8 cellular contexts compared by ENCODE assay signal in the genomic region with DNA sequence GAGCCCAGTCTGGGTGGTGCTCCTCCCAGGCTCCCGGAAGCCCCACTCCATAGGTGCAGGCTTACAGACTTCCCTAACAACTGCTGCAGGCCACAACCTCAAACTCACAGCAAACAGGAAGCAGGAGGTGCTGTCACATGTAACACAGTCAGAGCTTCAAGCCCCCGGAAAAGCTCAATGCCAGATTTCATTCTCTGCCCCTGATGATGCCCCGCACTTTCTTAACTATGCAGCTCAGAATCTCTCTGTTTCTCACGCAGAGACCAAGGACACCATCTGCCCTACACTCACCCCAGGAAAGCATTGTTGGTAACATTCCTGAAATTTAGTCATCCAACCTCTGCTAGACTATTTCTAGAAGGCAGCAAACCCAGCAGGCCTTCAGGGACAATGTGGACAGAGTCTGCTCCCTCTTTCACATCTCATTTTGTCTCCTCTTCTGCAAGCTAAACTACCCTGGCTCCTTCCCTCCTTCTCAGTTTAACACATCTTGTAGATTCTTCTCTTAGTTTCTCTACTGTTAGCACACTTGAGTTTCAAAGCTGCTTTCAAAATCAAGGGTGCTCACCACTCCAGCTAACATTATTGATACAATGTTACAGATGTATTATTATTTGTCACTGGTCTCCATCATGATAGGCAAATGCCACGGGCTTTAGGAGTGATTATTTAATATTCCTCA.
A peak's percentile ranks its signal among the peaks of the same experiment; 100 is the strongest.
DNase-seq lines count a peak whose midpoint lies in the region; ATAC-seq, FAIRE-seq and TF ChIP-seq lines count a peak whose summit lies in the region.

No MANE protein-coding gene starts in this region.

- H3K36me3 ChIP-seq in keratinocyte (ENCODE audit: control insufficient read depth in 2 of 2, extremely low read depth in 1 of 2, insufficient read depth in 2 of 2, low read length in 2 of 2) = no peaks in the 10 kb centered on the region

- peak; percentile 13 for FAIRE-seq in keratinocyte (lab: Jason Lieb, UNC)

- no peaks in the 10 kb centered on the region for H3K9me1 ChIP-seq in keratinocyte (ENCODE audit: control insufficient read depth, extremely low read depth, insufficient read depth, low read length)

- no peaks in the 10 kb centered on the region for H3K4me1 ChIP-seq in keratinocyte (ENCODE audit: control insufficient read depth, extremely low read depth, insufficient read depth, low read length)

- peak; percentile 53 for ATAC-seq in HG03108 (IDR thresholded peaks at IDR 0.05; ENCODE audit: unreplicated experiment)
- ATAC-seq in HG03439 (IDR thresholded peaks at IDR 0.05; ENCODE audit: unreplicated experiment) = no peak

- no peak overlapping the region for H3K4me2 ChIP-seq in keratinocyte (ENCODE audit: control insufficient read depth, extremely low read depth, insufficient read depth, low read depth, low read length)

- no peaks in the 10 kb centered on the region for H3K79me2 ChIP-seq in keratinocyte (ENCODE audit: control insufficient read depth, insufficient read depth, low read length)

- H3K9me3 ChIP-seq in keratinocyte (ENCODE audit: control insufficient read depth, low read depth, low read length) = no peaks in the 10 kb centered on the region

- TF ChIP-seq CTCF in keratinocyte (optimal IDR thresholded peaks at IDR 0.05 in 1 of 3, IDR thresholded peaks at IDR 0.05 in 1 of 3, conservative IDR thresholded peaks at IDR 0.05 in 1 of 3; ENCODE audit: extremely low read depth in 1 of 3, insufficient read depth in 2 of 3, low read length in 3 of 3) = no peak

- DNase-seq in GDM1 (lab: John Stamatoyannopoulos, UW) (peak; percentile 84), amniotic epithelial cell (ENCODE audit: low read depth) (peak; percentile 92), keratinocyte (ENCODE audit: low read depth, low spot score) (no peak), OCI-M1 (lab: John Stamatoyannopoulos, UW) (no peak), NCI-H1930 (lab: John Stamatoyannopoulos, UW) (no peak)
- DNase-seq in activated CD4-positive, CD25-positive, alpha-beta regulatory T cell treated with anti-CD3 and anti-CD28 coated beads, Interleukin-2, amount 50 U/mL, for 72 hours = no peak

- H3K27ac ChIP-seq in keratinocyte (ENCODE audit: control insufficient read depth, insufficient read depth, low read length) = no peak overlapping the region

- H3K4me3 ChIP-seq in keratinocyte (ENCODE audit: control insufficient read depth in 2 of 3, extremely low read depth in 1 of 3, insufficient read depth in 2 of 3, low read depth in 1 of 3, low read length in 3 of 3) = no peak overlapping the region

- no peaks in the 10 kb centered on the region for H3K27me3 ChIP-seq in keratinocyte (ENCODE audit: control insufficient read depth, extremely low read depth, insufficient read depth, low read length)

- no peak overlapping the region for H3K9ac ChIP-seq in keratinocyte (ENCODE audit: control insufficient read depth, extremely low read depth, insufficient read depth, low read length)

- no peak overlapping the region for H2AFZ ChIP-seq in keratinocyte (ENCODE audit: control insufficient read depth, low read length)

- dilution Hi-C loops in keratinocyte (cut with MboI; ENCODE audit: extremely low pct_ligation_motif_present, low sequenced_read_pairs) = no loop called here

- H4K20me1 ChIP-seq in keratinocyte (ENCODE audit: control insufficient read depth, extremely low read depth, insufficient read depth, low read length) = no peaks in the 10 kb centered on the region

Comparison
In these comparisons a context has a peak if more than half of its experiments do, and no peak if none do; other contexts are left out.
1. DNase-seq: peak in GDM1 (single experiment) and amniotic epithelial cell (single experiment); none in keratinocyte (single experiment), OCI-M1 (single experiment), activated CD4-positive, CD25-positive, alpha-beta regulatory T cell treated with anti-CD3 and anti-CD28 coated beads, Interleukin-2, amount 50 U/mL, for 72 hours (single experiment) and NCI-H1930 (0 of 2).